Comparison of ENCODE assay signal across 25 cellular contexts in the genomic region with DNA sequence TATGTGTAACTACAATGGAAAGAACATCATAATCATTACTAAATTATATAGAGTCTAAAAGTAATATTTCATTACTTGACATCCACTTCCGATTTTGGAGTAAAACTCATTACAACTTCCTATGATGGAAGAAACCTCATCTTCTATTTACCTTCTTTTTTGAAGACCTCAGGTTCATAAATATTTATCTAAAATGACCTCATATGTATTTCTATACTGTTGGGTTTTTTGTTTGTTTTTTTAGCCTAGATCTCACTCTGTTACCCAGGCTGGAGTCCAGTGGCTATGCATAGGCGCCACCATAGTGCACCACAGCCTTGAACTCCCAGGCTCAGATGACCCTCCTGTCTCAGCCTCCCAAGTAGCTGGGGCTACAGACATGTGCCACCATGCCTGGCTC. TPM values are rescaled to one million over a fixed set of nuclear protein-coding genes. Genes with fewer than 3 reads are reported as not detected.
A peak's percentile ranks its signal among the peaks of the same experiment; 100 is the strongest.
DNase-seq lines count a peak whose midpoint lies in the region; ATAC-seq and TF ChIP-seq lines count a peak whose summit lies in the region.
"Had no signal": no experiment of that assay in that cellular context is flagged by ENCODE, and none has a peak within 500 bp of the region (broad histone marks: within the 10 kb centered on the region; RNA-seq: fewer than 3 reads in every experiment).

No MANE protein-coding gene starts in this region.

- intact Hi-C loops in left ventricle myocardium superior (cut with micrococcal nuclease) (no loop called here), adrenal gland (cut with DNase I) (loop anchor here in 1 of 2 donors (10.0 kb wide), 1 partner anchor 278 kb away; the partner anchor contains the start of gene TM7SF3), esophagus muscularis mucosa (cut with DNase I) (no loop called here)

- no peak overlapping the region for H3K18ac ChIP-seq in mesenchymal stem cell (ENCODE audit: low read depth in 1 of 2, low read length in 2 of 2)

- no peak overlapping the region for H4K91ac ChIP-seq in mesenchymal stem cell (ENCODE audit: low read length)

- no peaks in the 10 kb centered on the region for H3K36me3 ChIP-seq in cardiac muscle cell
- no peaks in the 10 kb centered on the region for H3K36me3 ChIP-seq in adrenal gland (replicated peaks in 1 of 2)
- H3K36me3 ChIP-seq in esophagus muscularis mucosa = peaks cover 0 to 3% (median 2%) of the 10 kb centered on the region in 4 donors
- H3K36me3 ChIP-seq in thoracic aorta = no peaks in the 10 kb centered on the region
- H3K36me3 ChIP-seq in mesenchymal stem cell (ENCODE audit: control insufficient read depth in 1 of 2, insufficient read depth in 2 of 2, low read depth in 1 of 2, low read length in 2 of 2) = peaks cover 0 to 2% of the 10 kb centered on the region in 2 experiments
- H3K36me3 ChIP-seq: MG63, SJSA1, upper lobe of right lung had no signal

- H3K4ac ChIP-seq in mesenchymal stem cell (ENCODE audit: low read depth in 1 of 2, low read length in 2 of 2) = no peak overlapping the region

- H3K4me1 ChIP-seq in cardiac muscle cell (ENCODE audit: low read depth) (peaks cover 23% of the 10 kb centered on the region), adrenal gland (replicated peaks in 1 of 2) (peaks cover 38 to 51% of the 10 kb centered on the region in 2 donors), esophagus muscularis mucosa (peaks cover 49 to 94% (median 84%) of the 10 kb centered on the region in 4 donors), thoracic aorta (ENCODE audit: control insufficient read depth in 1 of 2, low read depth in 2 of 2) (peaks cover 78 to 91% of the 10 kb centered on the region in 2 donors), mesenchymal stem cell (ENCODE audit: control insufficient read depth, insufficient read depth, low read depth, low read length) (peaks cover 2% of the 10 kb centered on the region)
- H3K4me1 ChIP-seq: upper lobe of right lung had no signal

- peak overlapping the region; percentile 92 for H3K27ac ChIP-seq in cardiac muscle cell
- H3K27ac ChIP-seq in adrenal gland = peak overlapping the region in 3 of 5 donors; percentile 46 to 68 (median 51)
- H3K27ac ChIP-seq in esophagus muscularis mucosa (replicated peaks in 1 of 4) = peak overlapping the region; percentile 2 to 58 (median 32)
- peak overlapping the region; percentile 42 to 48 for H3K27ac ChIP-seq in thoracic aorta
- H3K27ac ChIP-seq in mesenchymal stem cell (ENCODE audit: low read length, poor library complexity, severe bottlenecking) = no peak overlapping the region
- H3K27ac ChIP-seq: HL-60, SJSA1, upper lobe of right lung had no signal

- 66 to 86% (median 74%) methylated on average over 2 of the region's 2 CpGs for WGBS in adrenal gland, 4 donors
- whole genome bisulfite sequencing in esophagus muscularis mucosa = 85% methylated on average over 2 of the region's 2 CpGs
- 100% methylated on average over 2 of the region's 2 CpGs for WGBS in mesenchymal stem cell

- no peak for ATAC-seq in left ventricle myocardium superior
- no peak for ATAC-seq in thoracic aorta (ENCODE audit: insufficient number of reproducible peaks, low FRiP score, low read depth)
- no peak for ATAC-seq in GM19397 (IDR thresholded peaks at IDR 0.05; ENCODE audit: unreplicated experiment)
- ATAC-seq: activated T-cell treated with anti-CD3 and anti-CD28 coated beads, Interleukin-2, amount 50 U/mL, for 4 hours; T-cell; upper lobe of right lung had no signal

- no peak overlapping the region for H2BK15ac ChIP-seq in mesenchymal stem cell (ENCODE audit: low read depth, poor library complexity, severe bottlenecking)

- TF ChIP-seq POLR2A in adrenal gland (IDR thresholded peaks at IDR 0.05) = no peak
- TF ChIP-seq POLR2A in esophagus muscularis mucosa (IDR thresholded peaks at IDR 0.05; ENCODE audit: low read depth) = no peak

- H3K4me2 ChIP-seq in mesenchymal stem cell (ENCODE audit: low read length, poor library complexity, severe bottlenecking) = no peak overlapping the region

- DNase-seq in cardiac muscle cell (ENCODE audit: low read depth in 1 of 2, low spot score in 1 of 2) (no peak), left ventricle myocardium superior (no peak), adrenal gland (no peak), esophagus muscularis mucosa (ENCODE audit: extremely low spot score) (no peak), thoracic aorta (ENCODE audit: low spot score) (no peak), mesenchymal stem cell (no peak)
- DNase-seq in activated T-cell treated with anti-CD3 and anti-CD28 coated beads, Interleukin-2, amount 50 U/mL, for 1 hour = no peak
- DNase-seq: 8988T; activated CD4-positive, CD25-positive, alpha-beta regulatory T cell; activated T-cell treated with anti-CD3 and anti-CD28 coated beads, Interleukin-2, amount 50 U/mL, for 4 hours; Caco-2; cerebellar nuclear complex; DMS79 treated with DMSO at 0.1 percent for 48 hours; H9; KG1; NCI-H1105 treated with DMSO at 0.1 percent for 48 hours; NCI-H1930; NCI-H510A treated with DMSO at 0.1 percent for 48 hours; stimulated activated CD8-positive, alpha-beta memory T cell treated with anti-CD3 and anti-CD28 coated beads, Interleukin-4, amount 100 ng/mL, for 48 hours; T-cell; upper lobe of right lung had no signal

- no peak overlapping the region for H2AFZ ChIP-seq in mesenchymal stem cell (ENCODE audit: low read depth, low read length)

- no peak overlapping the region for H4K8ac ChIP-seq in mesenchymal stem cell (ENCODE audit: low read length)

- TF ChIP-seq CTCF in cardiac muscle cell (IDR thresholded peaks at IDR 0.05; ENCODE audit: low read depth, low read length) (no peak), adrenal gland (IDR thresholded peaks at IDR 0.05) (no peak), esophagus muscularis mucosa (IDR thresholded peaks at IDR 0.05) (no peak), thoracic aorta (IDR thresholded peaks at IDR 0.05) (no peak)

- no peak overlapping the region for H3K9ac ChIP-seq in mesenchymal stem cell (ENCODE audit: low read length)

- H2AK5ac ChIP-seq in mesenchymal stem cell (ENCODE audit: low read length, severe bottlenecking) = no peak overlapping the region

- H2BK5ac ChIP-seq in mesenchymal stem cell (ENCODE audit: low read depth, low read length, poor library complexity, severe bottlenecking) = no peak overlapping the region

- H3K9me3 ChIP-seq in cardiac muscle cell (ENCODE audit: low read depth) (no peaks in the 10 kb centered on the region), adrenal gland (replicated peaks in 1 of 3) (no peaks in the 10 kb centered on the region), esophagus muscularis mucosa (no peaks in the 10 kb centered on the region), thoracic aorta (no peaks in the 10 kb centered on the region), mesenchymal stem cell (ENCODE audit: control insufficient read depth, low read length) (no peaks in the 10 kb centered on the region)
- H3K9me3 ChIP-seq: Caco-2, MG63, SJSA1, upper lobe of right lung had no signal

- H3K14ac ChIP-seq in mesenchymal stem cell (ENCODE audit: low read length in 2 of 2) = no peak overlapping the region

- H3K4me3 ChIP-seq in cardiac muscle cell (no peak overlapping the region), adrenal gland (no peak overlapping the region), esophagus muscularis mucosa (no peak overlapping the region), thoracic aorta (no peak overlapping the region), mesenchymal stem cell (ENCODE audit: insufficient read depth in 1 of 2, low read depth in 1 of 2, low read length in 2 of 2) (no peak overlapping the region)
- H3K4me3 ChIP-seq: MG63, SJSA1, upper lobe of right lung had no signal

- no peak overlapping the region for H3K23ac ChIP-seq in mesenchymal stem cell (ENCODE audit: low read length in 2 of 2)

- H3K27me3 ChIP-seq in cardiac muscle cell = no peaks in the 10 kb centered on the region
- no peaks in the 10 kb centered on the region for H3K27me3 ChIP-seq in adrenal gland
- no peaks in the 10 kb centered on the region for H3K27me3 ChIP-seq in esophagus muscularis mucosa
- H3K27me3 ChIP-seq in thoracic aorta (replicated peaks; ENCODE audit: insufficient read depth) = no peaks in the 10 kb centered on the region
- H3K27me3 ChIP-seq in mesenchymal stem cell (ENCODE audit: control insufficient read depth in 1 of 2, insufficient read depth in 1 of 2, low read length in 2 of 2) = no peaks in the 10 kb centered on the region
- H3K27me3 ChIP-seq: MG63, SJSA1, upper lobe of right lung had no signal

- no peak overlapping the region for H2BK12ac ChIP-seq in mesenchymal stem cell (ENCODE audit: low read length in 2 of 2)

- peaks cover 20% of the 10 kb centered on the region for H3K79me1 ChIP-seq in mesenchymal stem cell (replicated peaks; ENCODE audit: low read length, poor library complexity, severe bottlenecking)

- no peak for TF ChIP-seq EP300 in esophagus muscularis mucosa (IDR thresholded peaks at IDR 0.05)

- no peak overlapping the region for H2BK120ac ChIP-seq in mesenchymal stem cell (ENCODE audit: low read depth, low read length)

RNA-seq across cellular contexts. Expression of gene BMAL2, which starts 39.9 kb away (rescaled TPM):
- total RNA-seq in cardiac muscle cell (0.98 and 1.2 TPM in 2 replicates), left ventricle myocardium superior (2.5 TPM), adrenal gland (1 to 10 TPM in 4 of 8 donors, under 1 TPM in 4; 0.40 to 2.5 (median 1.2) TPM), esophagus muscularis mucosa (1 to 10 TPM; 3.6 to 7.3 (median 5.0) TPM), thoracic aorta (10 to 100 TPM in 1 of 2 donors, 1 to 10 TPM in 1; 5.8 to 11.1 TPM)
- polyA plus RNA-seq in cardiac muscle cell (0.72 and 1.4 TPM in 2 replicates), adrenal gland (1 to 10 TPM in 1 of 3 donors, under 1 TPM in 2; 0.40 to 1.7 (median 0.51) TPM)
- 4.1 TPM for polyA plus RNA-seq in mesenchymal stem cell (2013, experiment 1 of 2)
- polyA plus RNA-seq in mesenchymal stem cell (2013, experiment 2 of 2) = 4.6 TPM

RNA-seq across cellular contexts. Expression of gene STK38L, which starts 48.6 kb away (rescaled TPM):
- total RNA-seq in cardiac muscle cell = 29.3 and 30.0 TPM in 2 replicates
- polyA plus RNA-seq in cardiac muscle cell = 19.5 and 20.3 TPM in 2 replicates
- total RNA-seq in left ventricle myocardium superior = 66.1 TPM
- total RNA-seq in adrenal gland = 100 to 1,000 TPM in 1 of 8 donors, 10 to 100 TPM in 7; 12.5 to 298 (median 31.1) TPM
- polyA plus RNA-seq in adrenal gland = 10 to 100 TPM; 10.2 to 15.4 (median 10.9) TPM
- 100 to 1,000 TPM in 1 of 4 donors, 10 to 100 TPM in 3; 64.6 to 102 (median 82.4) TPM for total RNA-seq in esophagus muscularis mucosa
- 100 to 1,000 TPM; 216 to 227 TPM for total RNA-seq in thoracic aorta
- 18.5 TPM for polyA plus RNA-seq in mesenchymal stem cell (2013, experiment 1 of 2)
- 19.1 TPM for polyA plus RNA-seq in mesenchymal stem cell (2013, experiment 2 of 2)
